26 cellular contexts compared by ENCODE assay signal in genomic region chr19:50467566-50467965, GRCh38. TPM values are rescaled to one million over a fixed set of nuclear protein-coding genes. Genes with fewer than 3 reads are reported as not detected.
DNase-seq lines count a peak whose midpoint lies in the region; ATAC-seq, FAIRE-seq and TF ChIP-seq lines count a peak whose summit lies in the region.
"Had no signal": no experiment of that assay in that cellular context is flagged by ENCODE, and none has a peak within 500 bp of the region (broad histone marks: within the 10 kb centered on the region; RNA-seq: fewer than 3 reads in every experiment).

No MANE protein-coding gene starts in this region.

- H3K27me3 Mint-ChIP-seq in memory B cell, result peaks cover 6% of the 10 kb centered on the region

- intact Hi-C loops in psoas muscle (cut with DNase I), result no loop called here

- no peak overlapping the region for H2BK120ac ChIP-seq in H1 (replicated peaks; ENCODE audit: low read depth, low read length)

- no peak overlapping the region for H4K8ac ChIP-seq in H1 (ENCODE audit: extremely low read depth, insufficient read depth, low read length)

- H4K20me1 ChIP-seq in H1 (replicated peaks in 1 of 2; ENCODE audit: control insufficient read depth in 1 of 2, insufficient read depth in 2 of 2, low read length in 2 of 2) (no peaks in the 10 kb centered on the region), osteoblast (ENCODE audit: insufficient read depth, low read length) (no peaks in the 10 kb centered on the region)

- H3K36me3 Mint-ChIP-seq in memory B cell, result no peaks in the 10 kb centered on the region
- H3K36me3 Mint-ChIP-seq: CD4-positive, alpha-beta memory T cell had no signal

- H2AK5ac ChIP-seq in H1 (ENCODE audit: low read depth, low read length), result no peak overlapping the region

- no peaks in the 10 kb centered on the region for H3K79me2 ChIP-seq in H1 (ENCODE audit: control insufficient read depth in 1 of 2, insufficient read depth in 2 of 2, low read length in 2 of 2)
- no peaks in the 10 kb centered on the region for H3K79me2 ChIP-seq in osteoblast (ENCODE audit: insufficient read depth, low read length)

- H3K79me1 ChIP-seq in H1 (ENCODE audit: low read depth, low read length), result no peaks in the 10 kb centered on the region

- no peak for ATAC-seq in memory B cell (ENCODE audit: low read depth)
- no peak for ATAC-seq in psoas muscle
- no peak for ATAC-seq in GM18858 (IDR thresholded peaks at IDR 0.05; ENCODE audit: unreplicated experiment)
- ATAC-seq: A549, HCT116 had no signal

- H3K4me3 Mint-ChIP-seq in memory B cell, result no peak overlapping the region
- H3K4me3 Mint-ChIP-seq: CD4-positive, alpha-beta memory T cell; H9 had no signal

- FAIRE-seq in H1 (lab: Jason Lieb, UNC), result no peak
- FAIRE-seq: A549, GM12891, GM18507 had no signal

- H3K4me3 ChIP-seq in H1 (ENCODE audit: extremely low read depth in 1 of 4, insufficient read depth in 2 of 4, low read depth in 3 of 4, low read length in 4 of 4) (no peak overlapping the region), psoas muscle (no peak overlapping the region), osteoblast (ENCODE audit: insufficient read depth, low read length) (no peak overlapping the region)
- H3K4me3 ChIP-seq: A549, GM23248 had no signal

- no peak overlapping the region for H3K56ac ChIP-seq in H1 (replicated peaks; ENCODE audit: insufficient read length, low read depth, low read length)

- H3K4ac ChIP-seq in H1 (replicated peaks; ENCODE audit: insufficient read length, low read depth, low read length), result peak overlapping the region; percentile 21

- H2BK20ac ChIP-seq in H1 (ENCODE audit: low read length), result no peak overlapping the region

- H3K27ac ChIP-seq in H1 (ENCODE audit: low read depth, low read length) (no peak overlapping the region), psoas muscle (peak overlapping the region; percentile 82), osteoblast (ENCODE audit: low read depth, low read length) (no peak overlapping the region)
- H3K27ac ChIP-seq: A549, GM23248 had no signal

- no peak overlapping the region for H2AFZ ChIP-seq in H1 (ENCODE audit: low read length)
- H2AFZ ChIP-seq in osteoblast (ENCODE audit: low read length), result no peak overlapping the region
- H2AFZ ChIP-seq: GM23248 had no signal

- no peaks in the 10 kb centered on the region for H3K23me2 ChIP-seq in H1 (ENCODE audit: low read depth, low read length)

- no peak overlapping the region for H4K91ac ChIP-seq in H1 (replicated peaks; ENCODE audit: insufficient read length, low read length)

- no peak for DNase-seq in H1 (ENCODE audit: low read depth in 1 of 2, low spot score in 2 of 2)
- no peak for DNase-seq in memory B cell (ENCODE audit: low spot score in 2 of 2)
- DNase-seq in psoas muscle, result no peak
- no peak for DNase-seq in osteoblast (ENCODE audit: insufficient read length, low spot score, missing footprints)
- DNase-seq in SIG-M5 (lab: John Stamatoyannopoulos, UW), result no peak
- DNase-seq in AG20443 (ENCODE audit: low spot score), result no peak
- DNase-seq: 8988T; ACHN; C1 segment of cervical spinal cord; Calu3; CD4-positive, alpha-beta memory T cell; COR-L47; DMS53; DMS79 treated with DMSO at 0.1 percent for 48 hours; GF-D8; GM23248; H9 had no signal

- WGBS in H1 (ENCODE audit: extremely low coverage in 1 of 2, insufficient coverage in 1 of 2, insufficient read length in 1 of 2, insufficient replicate concordance in 2 of 2, low coverage in 1 of 2, low lambda C conversion rate in 2 of 2, missing lambda C conversion rate in 1 of 2), 2 experiments, result 88% methylated on average over 18 of the region's 18 CpGs; no CpG with 5 or more reads in 1 of the 2 experiments
- WGBS in psoas muscle, 3 donors, result 69 to 89% (median 71%) methylated on average over 18 of the region's 18 CpGs

- no peak for TF ChIP-seq CTCF in H1 (IDR thresholded peaks at IDR 0.05; ENCODE audit: control extremely low read depth in 1 of 3, insufficient read depth in 1 of 3, low read depth in 1 of 3, low read length in 3 of 3)
- no peak for TF ChIP-seq CTCF in psoas muscle (IDR thresholded peaks at IDR 0.05)
- no peak for TF ChIP-seq CTCF in osteoblast (IDR thresholded peaks at IDR 0.05; ENCODE audit: extremely low read depth, low read depth, low read length)

- no peak for TF ChIP-seq RAD21 in H1 (IDR thresholded peaks at IDR 0.05 in 1 of 2, conservative IDR thresholded peaks at IDR 0.05 in 1 of 2; ENCODE audit: low read depth in 2 of 2, low read length in 2 of 2)

- H3K4me1 Mint-ChIP-seq in memory B cell, result peaks cover 2% of the 10 kb centered on the region
- H3K4me1 Mint-ChIP-seq: CD4-positive, alpha-beta memory T cell had no signal

- no peak overlapping the region for H3K18ac ChIP-seq in H1 (ENCODE audit: extremely low read depth, low read length)

- TF ChIP-seq POLR2A in H1 (IDR thresholded peaks at IDR 0.05; ENCODE audit: control extremely low read depth in 1 of 2, low read depth in 2 of 2, low read length in 2 of 2), result no peak

- H3K23ac ChIP-seq in H1 (ENCODE audit: insufficient read length), result no peak overlapping the region

- H4K5ac ChIP-seq in H1 (ENCODE audit: insufficient read length, low read depth, low read length), result no peak overlapping the region

- H2BK15ac ChIP-seq in H1 (ENCODE audit: low read length), result no peak overlapping the region

- H2BK12ac ChIP-seq in H1 (ENCODE audit: low read depth, low read length), result no peak overlapping the region

- peak overlapping the region; percentile 56 for H3K27ac Mint-ChIP-seq in memory B cell
- H3K27ac Mint-ChIP-seq: CD4-positive, alpha-beta memory T cell had no signal

- no peak overlapping the region for H3K9ac ChIP-seq in H1 (replicated peaks in 1 of 4; ENCODE audit: extremely low read depth in 1 of 4, low read depth in 3 of 4, low read length in 3 of 4)
- H3K9ac ChIP-seq: GM23248 had no signal

- no peaks in the 10 kb centered on the region for H3K36me3 ChIP-seq in H1 (ENCODE audit: control insufficient read depth in 2 of 4, insufficient read depth in 4 of 4, low read length in 3 of 4)
- peaks cover 0 to 16% of the 10 kb centered on the region in 2 donors for H3K36me3 ChIP-seq in psoas muscle (ENCODE audit: insufficient read depth in 1 of 2, low read depth in 1 of 2)
- no peaks in the 10 kb centered on the region for H3K36me3 ChIP-seq in osteoblast (ENCODE audit: insufficient read depth, low read length)

- no peak overlapping the region for H3K4me2 ChIP-seq in H1 (ENCODE audit: insufficient read depth in 1 of 2, low read depth in 2 of 2, low read length in 2 of 2)
- no peak overlapping the region for H3K4me2 ChIP-seq in osteoblast (ENCODE audit: insufficient read depth, low read length)
- H3K4me2 ChIP-seq: A549 had no signal

- no peak overlapping the region for H2BK5ac ChIP-seq in H1 (ENCODE audit: low read depth, low read length)

- H3K14ac ChIP-seq in H1 (ENCODE audit: insufficient read length), result no peak overlapping the region

- H3K9me3 ChIP-seq in H1 (ENCODE audit: insufficient read depth in 2 of 2, low read depth in 1 of 2, low read length in 1 of 2) (no peaks in the 10 kb centered on the region), psoas muscle (no peaks in the 10 kb centered on the region), osteoblast (ENCODE audit: low read depth, low read length) (no peaks in the 10 kb centered on the region)
- H3K9me3 ChIP-seq: A549 had no signal

- POLR2A ChIA-PET in H1 (lab: Charles Lee; ENCODE audit: partially characterized antibody), result interaction anchor here (1.0 kb wide), 1 partner anchor 52 kb away, joined by 3 read pairs; no protein-coding TSS in a partner anchor

- TF ChIP-seq EP300 in H1 (IDR thresholded peaks at IDR 0.05; ENCODE audit: borderline replicate concordance in 1 of 2, low read depth in 2 of 2, low read length in 2 of 2), result no peak

- H3K27me3 ChIP-seq in H1 (replicated peaks in 1 of 4; ENCODE audit: control insufficient read depth in 3 of 4, extremely low read depth in 1 of 4, insufficient read depth in 3 of 4, low read length in 3 of 4) (no peaks in the 10 kb centered on the region; a peak in 1 of 7 replicates), psoas muscle (ENCODE audit: insufficient read depth in 3 of 3, low read length in 2 of 3) (peaks cover 0 to 2% (median 0%) of the 10 kb centered on the region in 3 donors), osteoblast (ENCODE audit: insufficient read depth, low read length) (no peaks in the 10 kb centered on the region)

- CTCF ChIA-PET in H1 (lab: Charles Lee; ENCODE audit: partially characterized antibody), result interaction anchor here (2.6 to 4.0 kb wide), 3 partner anchors 19 to 100 kb away, joined by 7 to 19 read pairs (median 9); no protein-coding TSS in a partner anchor

- peaks cover 0 to 8% (median 4%) of the 10 kb centered on the region in 4 experiments; a peak in 5 of 7 replicates for H3K4me1 ChIP-seq in H1 (replicated peaks in 1 of 4; ENCODE audit: control insufficient read depth in 3 of 4, insufficient read depth in 4 of 4, low read length in 3 of 4)
- peaks cover 9% of the 10 kb centered on the region for H3K4me1 ChIP-seq in psoas muscle
- H3K4me1 ChIP-seq in osteoblast (ENCODE audit: insufficient read depth, low read length), result no peaks in the 10 kb centered on the region
- H3K4me1 ChIP-seq: A549 had no signal

- no peaks in the 10 kb centered on the region for H3K9me3 Mint-ChIP-seq in memory B cell
- H3K9me3 Mint-ChIP-seq: CD4-positive, alpha-beta memory T cell; H9 had no signal

RNA-seq across cellular contexts. Expression of gene EMC10, which starts 8.7 kb away (rescaled TPM):
- 103 and 105 TPM in 2 replicates for total RNA-seq in H1 (2021; fragmentation: NEBNext Ultra II Directional; extraction: Animal tissue kit (Norgen Biotek cat#: 25700))
- 77.6 and 107 TPM in 2 replicates for polyA plus RNA-seq in H1 (2011; rRNA removed)
- 75.9 TPM for polyA plus RNA-seq in H1 (2011; cell fraction: cytosol; rRNA removed)
- 70.6 TPM for polyA plus RNA-seq in H1 (2011; cell fraction: nucleus; rRNA removed)
- polyA plus RNA-seq in H1 (2012, experiment 1 of 2), result 56.1 to 88.6 TPM (median 80.3 TPM) in 4 replicates
- 93.7 TPM for polyA plus RNA-seq in H1 (2012, experiment 2 of 2)
- 103 TPM for polyA plus RNA-seq in H1 (2013, experiment 1 of 2)
- polyA plus RNA-seq in H1 (2013, experiment 2 of 2), result 124 TPM
- 12.5 and 15.9 TPM in 2 replicates for polyA minus RNA-seq in H1 (2011; rRNA and poly(A)+ RNA removed)
- 45.6 TPM for polyA minus RNA-seq in H1 (2011; cell fraction: cytosol; rRNA and poly(A)+ RNA removed)
- 21.1 TPM for polyA minus RNA-seq in H1 (2011; cell fraction: nucleus; rRNA and poly(A)+ RNA removed)
- total RNA-seq in psoas muscle, result 10 to 100 TPM; 32.6 to 47.5 (median 43.3) TPM
- 10 to 100 TPM; 33.1 to 37.6 (median 34.2) TPM for polyA plus RNA-seq in psoas muscle
- 47.1 and 56.5 TPM in 2 replicates for total RNA-seq in osteoblast

RNA-seq across cellular contexts. Expression of gene GARIN5A, which starts 9.1 kb away (rescaled TPM):
- 8.1 and 9.1 TPM in 2 replicates for total RNA-seq in H1 (2021; fragmentation: NEBNext Ultra II Directional; extraction: Animal tissue kit (Norgen Biotek cat#: 25700))
- polyA plus RNA-seq in H1 (2011; rRNA removed) (18.5 and 31.5 TPM in 2 replicates), psoas muscle (1 to 10 TPM; 1.3 to 2.7 (median 1.3) TPM)
- polyA plus RNA-seq in H1 (2011; cell fraction: cytosol; rRNA removed), result 17.2 TPM
- 18.7 TPM for polyA plus RNA-seq in H1 (2011; cell fraction: nucleus; rRNA removed)
- 6.0 to 10.7 TPM (median 8.0 TPM) in 4 replicates for polyA plus RNA-seq in H1 (2012, experiment 1 of 2)
- 10.8 TPM for polyA plus RNA-seq in H1 (2012, experiment 2 of 2)
- polyA plus RNA-seq in H1 (2013, experiment 1 of 2), result 10.7 TPM
- 10.1 TPM for polyA plus RNA-seq in H1 (2013, experiment 2 of 2)
- 1.7 and 2.5 TPM in 2 replicates for polyA minus RNA-seq in H1 (2011; rRNA and poly(A)+ RNA removed)
- 5.8 TPM for polyA minus RNA-seq in H1 (2011; cell fraction: cytosol; rRNA and poly(A)+ RNA removed)
- 4.2 TPM for polyA minus RNA-seq in H1 (2011; cell fraction: nucleus; rRNA and poly(A)+ RNA removed)
- total RNA-seq in psoas muscle (1 to 10 TPM; 1.2 to 5.3 (median 4.7) TPM), osteoblast (0.29 and 0.36 TPM in 2 replicates)
- total RNA-seq: GM23248 had no signal

RNA-seq across cellular contexts. Expression of gene MYBPC2, which starts 34.9 kb away (rescaled TPM):
- total RNA-seq in H1 (2021; fragmentation: NEBNext Ultra II Directional; extraction: Animal tissue kit (Norgen Biotek cat#: 25700)), result 3.1 and 4.1 TPM in 2 replicates
- polyA plus RNA-seq in H1 (2011; rRNA removed) (1.8 and 2.7 TPM in 2 replicates), psoas muscle (1,000 to 10,000 TPM in 1 of 3 donors, 100 to 1,000 TPM in 1, 10 to 100 TPM in 1; 65.8 to 1,123 (median 804) TPM)
- polyA plus RNA-seq in H1 (2011; cell fraction: cytosol; rRNA removed), result 3.3 TPM
- polyA plus RNA-seq in H1 (2011; cell fraction: nucleus; rRNA removed), result 8.8 TPM
- 1.9 to 7.3 TPM (median 5.3 TPM) in 4 replicates for polyA plus RNA-seq in H1 (2012, experiment 1 of 2)
- polyA plus RNA-seq in H1 (2012, experiment 2 of 2), result 1.5 TPM
- 2.8 TPM for polyA plus RNA-seq in H1 (2013, experiment 1 of 2)
- 3.1 TPM for polyA plus RNA-seq in H1 (2013, experiment 2 of 2)
- 2.0 and 2.5 TPM in 2 replicates for polyA minus RNA-seq in H1 (2011; rRNA and poly(A)+ RNA removed)
- polyA minus RNA-seq in H1 (2011; cell fraction: cytosol; rRNA and poly(A)+ RNA removed), result 1.3 TPM
- polyA minus RNA-seq in H1 (2011; cell fraction: nucleus; rRNA and poly(A)+ RNA removed), result 2.8 TPM
- total RNA-seq in psoas muscle (1,000 to 10,000 TPM in 3 of 4 donors, 100 to 1,000 TPM in 1; 699 to 1,898 (median 1,482) TPM), osteoblast (not detected in 2 replicates)
- total RNA-seq: Calu3; CD4-positive, alpha-beta memory T cell; Daoy; G401; GM23248; H4 had no signal
- polyA plus RNA-seq: BJ, GM23248 had no signal

RNA-seq across cellular contexts. Expression of gene JOSD2, which starts 43.4 kb away (rescaled TPM):
- total RNA-seq in H1 (2021; fragmentation: NEBNext Ultra II Directional; extraction: Animal tissue kit (Norgen Biotek cat#: 25700)), result 1.9 and 3.6 TPM in 2 replicates
- polyA plus RNA-seq in H1 (2011; rRNA removed) (5.6 and 6.6 TPM in 2 replicates), psoas muscle (10 to 100 TPM; 51.9 to 87.2 (median 86.2) TPM)
- polyA plus RNA-seq in H1 (2011; cell fraction: cytosol; rRNA removed), result 5.1 TPM
- 3.1 TPM for polyA plus RNA-seq in H1 (2011; cell fraction: nucleus; rRNA removed)
- 3.2 to 5.8 TPM (median 4.1 TPM) in 4 replicates for polyA plus RNA-seq in H1 (2012, experiment 1 of 2)
- polyA plus RNA-seq in H1 (2012, experiment 2 of 2), result 6.1 TPM
- polyA plus RNA-seq in H1 (2013, experiment 1 of 2), result 1.4 TPM
- polyA plus RNA-seq in H1 (2013, experiment 2 of 2), result 2.0 TPM
- 0.22 and 0.24 TPM in 2 replicates for polyA minus RNA-seq in H1 (2011; rRNA and poly(A)+ RNA removed)
- polyA minus RNA-seq in H1 (2011; cell fraction: cytosol; rRNA and poly(A)+ RNA removed), result 3.0 TPM
- 3.1 TPM for polyA minus RNA-seq in H1 (2011; cell fraction: nucleus; rRNA and poly(A)+ RNA removed)
- total RNA-seq in psoas muscle (10 to 100 TPM; 28.5 to 41.0 (median 37.4) TPM), osteoblast (19.4 and 22.8 TPM in 2 replicates)

RNA-seq across cellular contexts. Expression of gene ASPDH, which starts 46.1 kb away (rescaled TPM):
- total RNA-seq in H1 (2021; fragmentation: NEBNext Ultra II Directional; extraction: Animal tissue kit (Norgen Biotek cat#: 25700)), result not detected in 2 replicates
- polyA plus RNA-seq in H1 (2011; rRNA removed), result not detected in 2 replicates
- polyA plus RNA-seq in H1 (2011; cell fraction: cytosol; rRNA removed), result 0.21 TPM
- polyA plus RNA-seq in H1 (2011; cell fraction: nucleus; rRNA removed), result not detected
- 0.34 TPM in 1 of 4 replicates, not detected in the others for polyA plus RNA-seq in H1 (2012, experiment 1 of 2)
- polyA plus RNA-seq in H1 (2012, experiment 2 of 2), result not detected
- not detected for polyA plus RNA-seq in H1 (2013, experiment 1 of 2)
- polyA plus RNA-seq in H1 (2013, experiment 2 of 2), result not detected
- not detected in 2 replicates for polyA minus RNA-seq in H1 (2011; rRNA and poly(A)+ RNA removed)
- polyA minus RNA-seq in H1 (2011; cell fraction: cytosol; rRNA and poly(A)+ RNA removed), result not detected
- not detected for polyA minus RNA-seq in H1 (2011; cell fraction: nucleus; rRNA and poly(A)+ RNA removed)
- total RNA-seq in psoas muscle, result not detected
- not detected for polyA plus RNA-seq in psoas muscle
- total RNA-seq in osteoblast, result not detected in 2 replicates
- total RNA-seq: Calu3; CD4-positive, alpha-beta memory T cell; Daoy; G401; GM23248; H4; H9 had no signal
- polyA plus RNA-seq: A549; BJ; CD4-positive, alpha-beta memory T cell; GM23248 had no signal

Comparison
In these comparisons a context has a peak if more than half of its experiments do, and no peak if none do; other contexts are left out.
1. RNA of gene MYBPC2, which starts 34.9 kb away (total RNA-seq): 699 to 1,898 TPM in psoas muscle; 3.1 to 4.1 TPM in H1 and not detected in osteoblast; every median in the first group is over 100 times any median in the second.